In genomic region chr9:112623198-112623597, GRCh38 we compare ENCODE assay signal across 25 cellular contexts.
"Had no signal": no experiment of that assay in that cellular context is flagged by ENCODE, and none has a peak within 500 bp of the region (broad histone marks: within the 10 kb centered on the region; RNA-seq: fewer than 3 reads in every experiment).

No MANE protein-coding gene starts in this region.

- DNase-seq: cortex of kidney; effector CD8-positive, alpha-beta T cell; effector memory CD8-positive, alpha-beta T cell; endodermal cell; erythroblast; esophagus squamous epithelium; foreskin fibroblast; foreskin melanocyte; gastrocnemius medialis; glutamatergic neuron; head of caudate nucleus; heart right ventricle; hippocampal formation; left cardiac atrium; left lung; left ventricle myocardium superior; lower lobe of right lung; mesenchymal stem cell; mucosa of descending colon; naive B cell; naive thymus-derived CD8-positive, alpha-beta T cell had no signal

- H3K27me3 ChIP-seq: esophagus squamous epithelium, gastrocnemius medialis, heart right ventricle, left lung had no signal

- H3K27me3 Mint-ChIP-seq: dendritic cell treated with granulocyte-macrophage colony-stimulating factor and Interleukin-4, amounts not matched to agents 40 ng/mL and 50 ng/mL, for 4 days; effector memory CD8-positive, alpha-beta T cell; naive B cell; naive thymus-derived CD8-positive, alpha-beta T cell had no signal

- H3K9me3 Mint-ChIP-seq: dendritic cell treated with granulocyte-macrophage colony-stimulating factor and Interleukin-4, amounts not matched to agents 40 ng/mL and 50 ng/mL, for 4 days; effector memory CD8-positive, alpha-beta T cell; endodermal cell; mesothelial cell of epicardium; naive B cell; naive thymus-derived CD8-positive, alpha-beta T cell had no signal

- H3K36me3 ChIP-seq: gastrocnemius medialis, lower lobe of right lung had no signal

- H3K27ac Mint-ChIP-seq: dendritic cell treated with granulocyte-macrophage colony-stimulating factor and Interleukin-4, amounts not matched to agents 40 ng/mL and 50 ng/mL, for 4 days; effector memory CD8-positive, alpha-beta T cell; endodermal cell; mesothelial cell of epicardium; naive thymus-derived CD8-positive, alpha-beta T cell had no signal

- H3K27ac ChIP-seq: epithelial cell of prostate, esophagus squamous epithelium, gastrocnemius medialis, heart right ventricle, left lung, lower lobe of right lung had no signal

- H3K4me1 ChIP-seq: gastrocnemius medialis, left lung, lower lobe of right lung had no signal

- H3K4me3 Mint-ChIP-seq: dendritic cell treated with granulocyte-macrophage colony-stimulating factor and Interleukin-4, amounts not matched to agents 40 ng/mL and 50 ng/mL, for 4 days; effector memory CD8-positive, alpha-beta T cell; endodermal cell; mesothelial cell of epicardium; naive B cell; naive thymus-derived CD8-positive, alpha-beta T cell had no signal

- H3K9me3 ChIP-seq: esophagus squamous epithelium, gastrocnemius medialis, heart right ventricle, left lung, lower lobe of right lung, mucosa of descending colon had no signal

- H3K4me3 ChIP-seq: esophagus squamous epithelium, gastrocnemius medialis, heart right ventricle, left lung, lower lobe of right lung, mucosa of descending colon had no signal

- H3K36me3 Mint-ChIP-seq: naive B cell had no signal

- H3K4me1 Mint-ChIP-seq: mesothelial cell of epicardium had no signal

- ATAC-seq: effector memory CD8-positive, alpha-beta T cell; esophagus mucosa; gastrocnemius medialis; heart right ventricle; left cardiac atrium; left lung; left ventricle myocardium superior; lower lobe of right lung; mucosa of descending colon; naive thymus-derived CD8-positive, alpha-beta T cell had no signal
